ENCODE assay signal across 7 cellular contexts in the genomic region with DNA sequence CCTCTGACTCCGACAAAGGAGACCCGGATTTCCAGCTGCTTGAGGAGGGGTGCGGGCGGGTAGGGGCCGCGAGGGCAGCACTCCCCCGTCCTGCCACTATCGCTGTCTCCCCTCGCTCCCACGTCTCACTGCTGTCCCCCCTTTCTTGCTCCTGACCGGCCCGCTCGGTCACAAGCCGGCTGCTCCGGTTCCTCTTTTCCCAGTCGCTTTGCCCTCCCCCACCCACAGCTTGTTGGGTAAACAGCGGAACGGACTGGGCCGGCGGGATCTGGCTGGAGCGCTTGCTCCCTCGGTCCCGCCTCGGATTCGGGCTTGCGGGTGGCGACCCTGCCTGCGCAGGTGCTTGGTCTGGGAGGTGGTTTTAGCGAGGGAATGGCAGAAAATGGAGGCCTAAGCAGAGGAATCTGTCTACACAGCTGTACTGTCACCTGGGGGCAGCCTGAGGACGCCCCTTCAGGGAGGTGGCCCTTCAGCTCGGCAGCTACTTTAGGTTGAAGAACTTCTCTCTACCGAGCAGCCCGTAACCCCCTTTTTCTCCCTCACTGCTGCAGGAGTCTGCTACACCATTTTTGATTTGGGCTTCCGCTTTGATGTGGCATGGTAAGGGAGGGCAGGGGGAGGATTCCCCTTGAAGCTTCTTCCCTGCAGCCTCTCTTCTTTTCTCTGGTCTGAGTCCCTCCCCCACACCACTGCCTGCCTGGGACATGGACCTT. TPM values are rescaled to one million over a fixed set of nuclear protein-coding genes. Genes with fewer than 3 reads are reported as not detected.
A peak's percentile ranks its signal among the peaks of the same experiment; 100 is the strongest.
DNase-seq lines count a peak whose midpoint lies in the region; ATAC-seq, FAIRE-seq and TF ChIP-seq lines count a peak whose summit lies in the region.

No MANE protein-coding gene starts in this region.

- H3K9me3 Mint-ChIP-seq in endothelial cell (ENCODE audit: unreplicated experiment) (no peaks in the 10 kb centered on the region), type B pancreatic cell (no peaks in the 10 kb centered on the region)

- POLR2A ChIA-PET in GM10248 (lab: Yijun Ruan, JAX): interaction anchor here (0.7 kb wide), 1 partner anchor 17 kb away, joined by 4 read pairs; no protein-coding TSS in a partner anchor

- no peak for FAIRE-seq in RCC 7860 (lab: Jason Lieb, UNC)

- H3K4me3 Mint-ChIP-seq in endothelial cell (ENCODE audit: unreplicated experiment) (peak overlapping the region; percentile 94), type B pancreatic cell (peak overlapping the region; percentile 95)

- peak overlapping the region; percentile 71 for H3K4me3 ChIP-seq in mononuclear cell (ENCODE audit: low read length)

- no peaks in the 10 kb centered on the region for H3K27me3 ChIP-seq in mononuclear cell (ENCODE audit: insufficient read depth, low read length)

- peaks cover 22% of the 10 kb centered on the region for H3K36me3 Mint-ChIP-seq in endothelial cell (ENCODE audit: low read depth, unreplicated experiment)
- H3K36me3 Mint-ChIP-seq in type B pancreatic cell: peaks cover 23% of the 10 kb centered on the region

- CTCF ChIA-PET in GM10248 (lab: Yijun Ruan, JAX): interaction anchor here (0.9 to 3.7 kb wide), 6 partner anchors 13 to 212 kb away, joined by 3 to 9 read pairs (median 6); no protein-coding TSS in a partner anchor

- H3K27me3 Mint-ChIP-seq in endothelial cell (ENCODE audit: unreplicated experiment) (peaks cover 26% of the 10 kb centered on the region), type B pancreatic cell (no peaks in the 10 kb centered on the region)

- H3K9me3 ChIP-seq in mononuclear cell (ENCODE audit: low read depth, low read length): no peaks in the 10 kb centered on the region

- H3K4me1 Mint-ChIP-seq in endothelial cell (ENCODE audit: unreplicated experiment) (peaks cover 38% of the 10 kb centered on the region), type B pancreatic cell (ENCODE audit: unreplicated experiment) (peaks cover 47% of the 10 kb centered on the region)

- DNase-seq in GM10248 (ENCODE audit: extremely low spot score) (peak; percentile 39), endothelial cell (ENCODE audit: low spot score) (no peak), type B pancreatic cell (ENCODE audit: extremely low spot score, unreplicated experiment) (no peak), RCC 7860 (ENCODE audit: low spot score) (no peak)

- H3K4me1 ChIP-seq in mononuclear cell (ENCODE audit: insufficient read depth, low read length): peaks cover 61% of the 10 kb centered on the region

- ATAC-seq in HG03571 (IDR thresholded peaks at IDR 0.05; ENCODE audit: unreplicated experiment): peak; percentile 8

- H3K27ac Mint-ChIP-seq in endothelial cell (ENCODE audit: unreplicated experiment) (no peak overlapping the region), type B pancreatic cell (peak overlapping the region; percentile 77)

- TF ChIP-seq CTCF in GM10248 (IDR thresholded peaks at IDR 0.05; ENCODE audit: control extremely low read depth, extremely low read depth, low read depth, missing control alignments) (no peak), VCaP (conservative IDR thresholded peaks at IDR 0.05) (no peak), endothelial cell (IDR thresholded peaks at IDR 0.05; ENCODE audit: unreplicated experiment) (no peak), type B pancreatic cell (conservative IDR thresholded peaks at IDR 0.05) (peak; percentile 14)

- peak overlapping the region; percentile 90 for H3K27ac ChIP-seq in VCaP

RNA-seq across cellular contexts. Expression of a gene that starts 0.6 kb away (rescaled TPM):
- total RNA-seq in endothelial cell (ENCODE audit: unreplicated experiment): 94.5 TPM
- total RNA-seq in mononuclear cell: 73.1 TPM
- 115 and 135 TPM in 2 replicates for total RNA-seq in type B pancreatic cell (ENCODE audit: low replicate concordance)

RNA-seq across cellular contexts. Expression of a gene that starts 3.6 kb away (rescaled TPM):
- 35.4 TPM for total RNA-seq in endothelial cell (ENCODE audit: unreplicated experiment)
- 0.63 TPM for total RNA-seq in mononuclear cell
- 44.3 and 54.8 TPM in 2 replicates for total RNA-seq in type B pancreatic cell (ENCODE audit: low replicate concordance)

RNA-seq across cellular contexts. Expression of a gene that starts 5.6 kb away (rescaled TPM):
- total RNA-seq in endothelial cell (ENCODE audit: unreplicated experiment): 17.1 TPM
- 6.7 TPM for total RNA-seq in mononuclear cell
- 25.7 and 30.2 TPM in 2 replicates for total RNA-seq in type B pancreatic cell (ENCODE audit: low replicate concordance)

RNA-seq across cellular contexts. Expression of a gene that starts 16.0 kb away (rescaled TPM):
- total RNA-seq in endothelial cell (ENCODE audit: unreplicated experiment): 4.2 TPM
- 0.42 TPM for total RNA-seq in mononuclear cell
- 14.9 and 15.6 TPM in 2 replicates for total RNA-seq in type B pancreatic cell (ENCODE audit: low replicate concordance)

RNA-seq across cellular contexts. Expression of a gene that starts 28.7 kb away (rescaled TPM):
- total RNA-seq in endothelial cell (ENCODE audit: unreplicated experiment) (31.5 TPM), mononuclear cell (2.3 TPM), type B pancreatic cell (ENCODE audit: low replicate concordance) (31.5 and 39.4 TPM in 2 replicates)

Comparison
In these comparisons a context has a peak if more than half of its experiments do, and no peak if none do; other contexts are left out.
1. RNA of a gene that starts 3.6 kb away (total RNA-seq): 44.3 to 54.8 TPM in type B pancreatic cell and 35.4 TPM in endothelial cell (single experiment); 0.63 TPM in mononuclear cell (single experiment); every median in the first group is over 10 times any median in the second.